In genomic region chr12:105110851-105111250, GRCh38 we compare ENCODE assay signal across 16 cellular contexts. TPM values are rescaled to one million over a fixed set of nuclear protein-coding genes. Genes with fewer than 3 reads are reported as not detected.
DNase-seq lines count a peak whose midpoint lies in the region; ATAC-seq, FAIRE-seq and TF ChIP-seq lines count a peak whose summit lies in the region.
"Had no signal": no experiment of that assay in that cellular context is flagged by ENCODE, and none has a peak within 500 bp of the region (broad histone marks: within the 10 kb centered on the region; RNA-seq: fewer than 3 reads in every experiment).

No MANE protein-coding gene starts in this region.

- H3K4me2 ChIP-seq in A549 (peak overlapping the region; percentile 75), GM23338 (peak overlapping the region; percentile 86), mesenchymal stem cell (ENCODE audit: low read length, poor library complexity, severe bottlenecking) (no peak overlapping the region)

- H3K27ac ChIP-seq in A549 (0 out of 6 replicates have a peak overlapping the region, but pooled peaks of 1 of the 2 experiments have one; percentile 4), GM23338 (ENCODE audit: low read depth) (no peak overlapping the region), mesenchymal stem cell (ENCODE audit: low read length, poor library complexity, severe bottlenecking) (no peak overlapping the region)
- H3K27ac ChIP-seq: VCaP had no signal

- H4K91ac ChIP-seq in mesenchymal stem cell (ENCODE audit: low read length), result no peak overlapping the region

- H3K27me3 ChIP-seq in GM23338 (ENCODE audit: insufficient read depth) (no peaks in the 10 kb centered on the region), mesenchymal stem cell (ENCODE audit: control insufficient read depth in 1 of 2, insufficient read depth in 1 of 2, low read length in 2 of 2) (no peaks in the 10 kb centered on the region)

- H3K79me2 ChIP-seq in GM23338 (replicated peaks; ENCODE audit: insufficient read depth), result peaks cover 68% of the 10 kb centered on the region

- no peak overlapping the region for H2BK120ac ChIP-seq in mesenchymal stem cell (ENCODE audit: low read depth, low read length)

- H3K36me3 ChIP-seq in GM23338 (ENCODE audit: insufficient read depth) (peaks cover 10% of the 10 kb centered on the region; the same call in 1 of the 2 replicates), mesenchymal stem cell (ENCODE audit: control insufficient read depth in 1 of 2, insufficient read depth in 2 of 2, low read depth in 1 of 2, low read length in 2 of 2) (peaks cover 0 to 47% of the 10 kb centered on the region in 2 experiments)

- no peaks in the 10 kb centered on the region for H3K9me2 ChIP-seq in GM23338 (ENCODE audit: insufficient read depth)

- H2BK12ac ChIP-seq in mesenchymal stem cell (ENCODE audit: low read length in 2 of 2), result no peak overlapping the region

- no peak overlapping the region for H2BK15ac ChIP-seq in mesenchymal stem cell (ENCODE audit: low read depth, poor library complexity, severe bottlenecking)

- no peak for TF ChIP-seq RAD21 in A549 (conservative IDR thresholded peaks at IDR 0.05 in 1 of 2, IDR thresholded peaks at IDR 0.05 in 1 of 2)

- H3K23ac ChIP-seq in mesenchymal stem cell (ENCODE audit: low read length in 2 of 2), result no peak overlapping the region

- no peak for TF ChIP-seq POLR2A in A549 (IDR thresholded peaks at IDR 0.05; ENCODE audit: low read length)

- POLR2A ChIA-PET in A549 (lab: Yijun Ruan, JAX), result no interaction called here

- peaks cover 53% of the 10 kb centered on the region for H3K4me1 Mint-ChIP-seq in GM23338
- peaks cover 23% of the 10 kb centered on the region for H3K4me1 Mint-ChIP-seq in activated T-helper 17 cell treated with anti-CD3 and anti-CD28 coated beads, Interleukin-2, amount 50 U/mL, for 72 hours

- ATAC-seq in A549 (no peak), GM23338 (no peak), GM19463 (IDR thresholded peaks at IDR 0.05; ENCODE audit: unreplicated experiment) (no peak)
- ATAC-seq in activated T-helper 17 cell treated with anti-CD3 and anti-CD28 coated beads, Interleukin-2, amount 50 U/mL, for 72 hours (replicated peaks), result no peak
- ATAC-seq: activated CD8-positive, alpha-beta memory T cell treated with anti-CD3 and anti-CD28 coated beads, Interleukin-2, amount 10 ng/mL, durations not matched to agents 7 days and 5 days; naive thymus-derived CD8-positive, alpha-beta T cell had no signal

- H3K9me3 ChIP-seq in A549 (no peaks in the 10 kb centered on the region), mesenchymal stem cell (ENCODE audit: control insufficient read depth, low read length) (no peaks in the 10 kb centered on the region)

- 14% methylated on average over 4 of the region's 4 CpGs for WGBS in A549 (ENCODE audit: missing lambda C conversion rate)
- WGBS in mesenchymal stem cell, result 33% methylated on average over 1 of the region's 4 CpGs

- CTCF ChIA-PET in A549 (lab: Yijun Ruan, JAX), result no interaction called here

- TF ChIP-seq EP300 in A549 (IDR thresholded peaks at IDR 0.05), result no peak

- H3K27ac Mint-ChIP-seq in GM23338, result no peak overlapping the region
- H3K27ac Mint-ChIP-seq in activated T-helper 17 cell treated with anti-CD3 and anti-CD28 coated beads, Interleukin-2, amount 50 U/mL, for 72 hours, result no peak overlapping the region
- H3K27ac Mint-ChIP-seq: activated CD8-positive, alpha-beta memory T cell treated with anti-CD3 and anti-CD28 coated beads, Interleukin-2, amount 10 ng/mL, durations not matched to agents 7 days and 5 days; endodermal cell had no signal

- H3K9ac ChIP-seq in mesenchymal stem cell (ENCODE audit: low read length), result peak overlapping the region; percentile 97

- no peak overlapping the region for H4K8ac ChIP-seq in mesenchymal stem cell (ENCODE audit: low read length)

- H3K36me3 Mint-ChIP-seq in GM23338 (ENCODE audit: low read depth), result peaks cover 25% of the 10 kb centered on the region
- peaks cover 55% of the 10 kb centered on the region for H3K36me3 Mint-ChIP-seq in activated T-helper 17 cell treated with anti-CD3 and anti-CD28 coated beads, Interleukin-2, amount 50 U/mL, for 72 hours (ENCODE audit: low read depth)

- H2AFZ ChIP-seq in GM23338 (no peak overlapping the region), mesenchymal stem cell (ENCODE audit: low read depth, low read length) (no peak overlapping the region)

- no peaks in the 10 kb centered on the region for H3K79me1 ChIP-seq in mesenchymal stem cell (replicated peaks; ENCODE audit: low read length, poor library complexity, severe bottlenecking)

- H4K20me1 ChIP-seq in GM23338 (replicated peaks; ENCODE audit: insufficient read depth), result peaks cover 7% of the 10 kb centered on the region; the same call in 1 of the 2 replicates

- no peak for FAIRE-seq in A549 (lab: Jason Lieb, UNC)
- FAIRE-seq: keratinocyte had no signal

- H3K4me1 ChIP-seq in A549 (peaks cover 18% of the 10 kb centered on the region; the same call in 2 of the 3 replicates), GM23338 (ENCODE audit: insufficient read depth) (peaks cover 43% of the 10 kb centered on the region), mesenchymal stem cell (ENCODE audit: control insufficient read depth, insufficient read depth, low read depth, low read length) (peaks cover 2% of the 10 kb centered on the region)

- H3K9me3 Mint-ChIP-seq in GM23338, result no peaks in the 10 kb centered on the region
- H3K9me3 Mint-ChIP-seq in activated T-helper 17 cell treated with anti-CD3 and anti-CD28 coated beads, Interleukin-2, amount 50 U/mL, for 72 hours, result no peaks in the 10 kb centered on the region
- H3K9me3 Mint-ChIP-seq: endodermal cell; naive thymus-derived CD8-positive, alpha-beta T cell had no signal

- no peak for TF ChIP-seq CTCF in A549 (IDR thresholded peaks at IDR 0.05)
- no peak for TF ChIP-seq CTCF in GM23338 (conservative IDR thresholded peaks at IDR 0.05; ENCODE audit: low read depth in 2 of 2)

- H3K4me3 Mint-ChIP-seq in GM23338, result peak overlapping the region; percentile 39; the same call in 2 of the 3 replicates
- peak overlapping the region; percentile 99 for H3K4me3 Mint-ChIP-seq in activated T-helper 17 cell treated with anti-CD3 and anti-CD28 coated beads, Interleukin-2, amount 50 U/mL, for 72 hours
- H3K4me3 Mint-ChIP-seq: activated CD8-positive, alpha-beta memory T cell treated with anti-CD3 and anti-CD28 coated beads, Interleukin-2, amount 10 ng/mL, durations not matched to agents 7 days and 5 days had no signal

- H3K4me3 ChIP-seq in A549, result peak overlapping the region; percentile 75; the same call in 2 of the 3 replicates
- H3K4me3 ChIP-seq in GM23338, result peak overlapping the region; percentile 27
- peak overlapping the region in 1 of 2 experiments; percentile 95 for H3K4me3 ChIP-seq in mesenchymal stem cell (ENCODE audit: insufficient read depth in 1 of 2, low read depth in 1 of 2, low read length in 2 of 2)

- no peak overlapping the region for H3K14ac ChIP-seq in mesenchymal stem cell (ENCODE audit: low read length in 2 of 2)

- H3K18ac ChIP-seq in mesenchymal stem cell (ENCODE audit: low read depth in 1 of 2, low read length in 2 of 2), result no peak overlapping the region

- no peak overlapping the region for H3K4ac ChIP-seq in mesenchymal stem cell (ENCODE audit: low read depth in 1 of 2, low read length in 2 of 2)

- H3F3A ChIP-seq in GM23338 (replicated peaks; ENCODE audit: low read depth), result no peaks in the 10 kb centered on the region

- H2AK5ac ChIP-seq in mesenchymal stem cell (ENCODE audit: low read length, severe bottlenecking), result no peak overlapping the region

- DNase-seq in A549 (ENCODE audit: low read depth in 1 of 2, low spot score in 1 of 2) (no peak), GM23338 (ENCODE audit: low spot score) (no peak), mesenchymal stem cell (peak; percentile 7), NCI-H1105 (lab: John Stamatoyannopoulos, UW) (no peak), NCI-H226 (no peak), glomerular visceral epithelial cell (ENCODE audit: extremely low spot score) (no peak)
- DNase-seq: activated CD8-positive, alpha-beta memory T cell treated with anti-CD3 and anti-CD28 coated beads, Interleukin-2, amount 10 ng/mL, durations not matched to agents 7 days and 5 days; activated naive CD4-positive, alpha-beta T cell treated with Interleukin-2 at 50 U/mL for 16 hours; endodermal cell; naive thymus-derived CD8-positive, alpha-beta T cell; NCI-H2227 treated with DMSO at 0.1 percent for 48 hours; SW 1271 had no signal

- no peaks in the 10 kb centered on the region for H3K27me3 Mint-ChIP-seq in GM23338 (ENCODE audit: insufficient read depth, low read depth, poor library complexity)
- peaks cover 5% of the 10 kb centered on the region for H3K27me3 Mint-ChIP-seq in activated T-helper 17 cell treated with anti-CD3 and anti-CD28 coated beads, Interleukin-2, amount 50 U/mL, for 72 hours

- no peak overlapping the region for H2BK5ac ChIP-seq in mesenchymal stem cell (ENCODE audit: low read depth, low read length, poor library complexity, severe bottlenecking)

TF ChIP-seq in A549, 52 proteins besides CTCF, POLR2A, EP300 and RAD21 (continues in another document):
- no peak for TF ChIP-seq HOXB13 (CRISPR knock-in tag; IDR thresholded peaks at IDR 0.05; ENCODE audit: low read depth)

TF ChIP-seq in GM23338, 12 proteins besides CTCF, POLR2A, EP300 and RAD21 (continues in another document):
- TF ChIP-seq POLR2AphosphoS5 (IDR thresholded peaks at IDR 0.05; ENCODE audit: low read depth) (no peak), EZH2 (IDR thresholded peaks at IDR 0.05; ENCODE audit: low read depth, unreplicated experiment) (no peak)

RNA-seq across cellular contexts. Expression of gene WASHC4, which starts 3.3 kb away (rescaled TPM):
- polyA plus RNA-seq in A549 (2011; rRNA removed), result 51.5 and 67.6 TPM in 2 replicates
- 7.6 and 9.3 TPM in 2 replicates for polyA plus RNA-seq in A549 (2012; cell fraction: cytosol; rRNA removed)
- polyA plus RNA-seq in A549 (2012; cell fraction: nucleus; rRNA removed), result 7.0 and 11.4 TPM in 2 replicates
- polyA plus RNA-seq in A549 (2017; fragmentation: RNase III; extraction: RNeasy Plus Mini Kit Qiagen cat#74134 plus additional on column Dnase treatment), result 25.1 to 26.5 TPM (median 26.3 TPM) in 3 replicates
- 33.5 and 39.9 TPM in 2 replicates for polyA minus RNA-seq in A549 (2011; rRNA and poly(A)+ RNA removed)
- total RNA-seq in GM23338 (2014; rRNA removed; shearing (Covaris generic)), result 83.0 and 94.9 TPM in 2 replicates
- polyA plus RNA-seq in GM23338 (2016; fragmentation: Nextera tagmentation; extraction: Ambion mirVana), result 75.7 and 83.5 TPM in 2 replicates
- 10 to 100 TPM; 41.0 to 47.7 TPM for total RNA-seq in activated T-helper 17 cell treated with anti-CD3 and anti-CD28 coated beads, Interleukin-2, amount 50 U/mL, for 72 hours
- 58.2 TPM for polyA plus RNA-seq in mesenchymal stem cell (2013, experiment 1 of 2)
- 52.4 TPM for polyA plus RNA-seq in mesenchymal stem cell (2013, experiment 2 of 2)

RNA-seq across cellular contexts. Expression of gene ALDH1L2, which starts 26.6 kb away (rescaled TPM):
- polyA plus RNA-seq in A549 (2011; rRNA removed) (25.2 and 28.1 TPM in 2 replicates), A549 (2017; fragmentation: RNase III; extraction: RNeasy Plus Mini Kit Qiagen cat#74134 plus additional on column Dnase treatment) (2.4 to 2.8 TPM (median 2.8 TPM) in 3 replicates), GM23338 (2016; fragmentation: Nextera tagmentation; extraction: Ambion mirVana) (3.4 and 5.8 TPM in 2 replicates)
- 2.2 and 2.6 TPM in 2 replicates for polyA plus RNA-seq in A549 (2012; cell fraction: cytosol; rRNA removed)
- 2.1 and 3.1 TPM in 2 replicates for polyA plus RNA-seq in A549 (2012; cell fraction: nucleus; rRNA removed)
- polyA minus RNA-seq in A549 (2011; rRNA and poly(A)+ RNA removed), result 12.6 and 13.9 TPM in 2 replicates
- 3.9 and 9.1 TPM in 2 replicates for total RNA-seq in GM23338 (2014; rRNA removed; shearing (Covaris generic))
- 1 to 10 TPM in 1 of 2 donors, under 1 TPM in 1; 0.35 to 2.8 TPM for total RNA-seq in activated T-helper 17 cell treated with anti-CD3 and anti-CD28 coated beads, Interleukin-2, amount 50 U/mL, for 72 hours
- 37.3 TPM for polyA plus RNA-seq in mesenchymal stem cell (2013, experiment 1 of 2)
- 36.7 TPM for polyA plus RNA-seq in mesenchymal stem cell (2013, experiment 2 of 2)
- polyA plus RNA-seq: naive thymus-derived CD8-positive, alpha-beta T cell had no signal
